In the genomic region with DNA sequence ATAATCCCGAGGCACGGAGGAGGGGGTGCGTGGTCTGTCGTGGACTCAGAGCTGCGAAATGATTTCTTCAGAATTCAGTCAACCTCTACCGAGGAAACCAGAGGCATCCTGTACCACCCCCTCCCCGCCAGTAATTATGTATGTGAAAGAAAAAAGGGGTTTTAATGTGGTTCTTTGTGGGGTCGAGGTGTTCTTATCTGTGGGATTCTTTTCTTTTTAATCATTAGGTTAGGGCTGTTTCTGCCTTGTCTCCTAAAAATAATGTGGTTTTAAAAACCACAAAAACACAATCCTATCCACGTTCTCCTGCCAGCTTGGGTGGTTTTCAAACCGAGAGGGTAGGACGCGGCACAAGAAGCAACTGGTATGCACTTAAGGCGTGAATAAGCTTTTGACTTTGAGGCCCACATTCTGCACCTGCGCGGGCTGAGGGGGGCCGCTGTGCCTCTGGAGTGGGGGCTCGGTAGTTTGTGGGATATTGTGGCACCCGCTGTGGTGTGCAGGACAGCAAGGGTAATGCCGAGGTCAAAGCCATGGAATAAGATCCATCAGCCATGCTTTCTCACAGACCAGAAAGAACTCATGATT, we compare ENCODE assay signal across 9 cellular contexts. TPM values are rescaled to one million over a fixed set of nuclear protein-coding genes. Genes with fewer than 3 reads are reported as not detected.
DNase-seq lines count a peak whose midpoint lies in the region; ATAC-seq and TF ChIP-seq lines count a peak whose summit lies in the region.
"Had no signal": no experiment of that assay in that cellular context is flagged by ENCODE, and none has a peak within 500 bp of the region (broad histone marks: within the 10 kb centered on the region; RNA-seq: fewer than 3 reads in every experiment).

No MANE protein-coding gene starts in this region.

- H3K4me3 ChIP-seq in fibroblast of the aortic adventitia (ENCODE audit: low read depth, low read length), result peak overlapping the region; percentile 60

- TF ChIP-seq CTCF in fibroblast of the aortic adventitia (IDR thresholded peaks at IDR 0.05; ENCODE audit: insufficient read depth, low read length), result no peak

- ATAC-seq in HG03571 (IDR thresholded peaks at IDR 0.05; ENCODE audit: unreplicated experiment), result no peak

- DNase-seq in EH (ENCODE audit: low read depth) (peak; percentile 7), RPMI8226 (peak; percentile 39), fibroblast of the aortic adventitia (ENCODE audit: low read depth) (peak; percentile 16), renal cortical epithelial cell (ENCODE audit: low read depth) (peak; percentile 87), SIG-M5 treated with dmso at 0.1 percent for 504 hours (lab: John Stamatoyannopoulos, UW; ENCODE audit: unreplicated experiment) (no peak), NOMO-1 (lab: John Stamatoyannopoulos, UW; ENCODE audit: unreplicated experiment in 2 of 2) (no peak), HPDE6-E6E7 (ENCODE audit: extremely low spot score) (no peak)
- DNase-seq: NCI-H1436 had no signal

RNA-seq across cellular contexts. Expression of a gene that starts 1.0 kb away (rescaled TPM):
- 0.27 and 0.65 TPM in 2 replicates for total RNA-seq in fibroblast of the aortic adventitia (ENCODE audit: low replicate concordance)
- 2.4 TPM in 1 of 2 replicates, not detected in the other for total RNA-seq in renal cortical epithelial cell

Comparison
In these comparisons a context has a peak if more than half of its experiments do, and no peak if none do; other contexts are left out.
1. DNase-seq: peak in EH (single experiment), RPMI8226 (single experiment), fibroblast of the aortic adventitia (single experiment) and renal cortical epithelial cell (single experiment); none in SIG-M5 treated with dmso at 0.1 percent for 504 hours (single experiment), NOMO-1 (0 of 2) and HPDE6-E6E7 (single experiment).